Comparison of ENCODE assay signal across 9 cellular contexts in genomic region chr12:74890237-74890599, GRCh38.
A peak's percentile ranks its signal among the peaks of the same experiment; 100 is the strongest.
DNase-seq lines count a peak whose midpoint lies in the region; ATAC-seq, FAIRE-seq and TF ChIP-seq lines count a peak whose summit lies in the region.
"Had no signal": no experiment of that assay in that cellular context is flagged by ENCODE, and none has a peak within 500 bp of the region (broad histone marks: within the 10 kb centered on the region; RNA-seq: fewer than 3 reads in every experiment).

No MANE protein-coding gene starts in this region.

- H3K18ac ChIP-seq in H1 (ENCODE audit: extremely low read depth, low read length): no peak overlapping the region

- no peak overlapping the region for H3K14ac ChIP-seq in H1 (ENCODE audit: insufficient read length)

- H4K5ac ChIP-seq in H1 (ENCODE audit: insufficient read length, low read depth, low read length): no peak overlapping the region

- no peak overlapping the region for H2BK20ac ChIP-seq in H1 (ENCODE audit: low read length)

- H3K4ac ChIP-seq in H1 (replicated peaks; ENCODE audit: insufficient read length, low read depth, low read length): no peak overlapping the region

- H3K4me1 ChIP-seq in H1 (replicated peaks in 1 of 4; ENCODE audit: control insufficient read depth in 3 of 4, insufficient read depth in 4 of 4, low read length in 3 of 4) (peaks cover 0 to 4% (median 0%) of the 10 kb centered on the region in 4 experiments; a peak in 1 of 7 replicates), psoas muscle (no peaks in the 10 kb centered on the region), BE2C (no peaks in the 10 kb centered on the region)

- CTCF ChIA-PET in activated CD4-positive, alpha-beta T cell treated with anti-CD3 and anti-CD28 coated beads for 36 hours (lab: Charles Lee): no interaction called here
- CTCF ChIA-PET in H1 (lab: Charles Lee; ENCODE audit: partially characterized antibody): interaction anchor here (0.6 to 3.7 kb wide), 3 partner anchors 12 to 1202 kb away, joined by 3 to 17 read pairs (median 3); no protein-coding TSS in a partner anchor

- H3K9me3 ChIP-seq in H1 (ENCODE audit: insufficient read depth in 2 of 2, low read depth in 1 of 2, low read length in 1 of 2): no peaks in the 10 kb centered on the region
- H3K9me3 ChIP-seq in psoas muscle: no peaks in the 10 kb centered on the region
- H3K9me3 ChIP-seq in BE2C: no peaks in the 10 kb centered on the region

- H3K4me1 Mint-ChIP-seq in activated CD4-positive, alpha-beta T cell treated with anti-CD3 and anti-CD28 coated beads for 36 hours: peaks cover 29% of the 10 kb centered on the region
- H3K4me1 Mint-ChIP-seq in nephron progenitor cell: peaks cover 14% of the 10 kb centered on the region

- H3K27me3 Mint-ChIP-seq in activated CD4-positive, alpha-beta T cell treated with anti-CD3 and anti-CD28 coated beads for 36 hours: no peaks in the 10 kb centered on the region
- H3K27me3 Mint-ChIP-seq in nephron progenitor cell (ENCODE audit: low read depth, poor library complexity): no peaks in the 10 kb centered on the region

- no peak overlapping the region for H3K9ac ChIP-seq in H1 (replicated peaks in 1 of 4; ENCODE audit: extremely low read depth in 1 of 4, low read depth in 3 of 4, low read length in 3 of 4)

- no peak overlapping the region for H3K56ac ChIP-seq in H1 (replicated peaks; ENCODE audit: insufficient read length, low read depth, low read length)

- H3K36me3 Mint-ChIP-seq in activated CD4-positive, alpha-beta T cell treated with anti-CD3 and anti-CD28 coated beads for 36 hours (ENCODE audit: low read depth): no peaks in the 10 kb centered on the region
- no peaks in the 10 kb centered on the region for H3K36me3 Mint-ChIP-seq in nephron progenitor cell (ENCODE audit: low read depth)

- TF ChIP-seq POLR2A in NB4 (IDR thresholded peaks at IDR 0.05; ENCODE audit: extremely low read depth, insufficient read length) (no peak), H1 (IDR thresholded peaks at IDR 0.05; ENCODE audit: control extremely low read depth in 1 of 2, low read depth in 2 of 2, low read length in 2 of 2) (no peak)

- H3K4me2 ChIP-seq in H1 (ENCODE audit: insufficient read depth in 1 of 2, low read depth in 2 of 2, low read length in 2 of 2): no peak overlapping the region

- peak; percentile 13 for DNase-seq in activated CD4-positive, alpha-beta T cell treated with anti-CD3 and anti-CD28 coated beads for 36 hours
- DNase-seq in activated CD4-positive, alpha-beta T cell treated with anti-CD3 and anti-CD28 coated beads for 1 hour: no peak
- peak; percentile 8 for DNase-seq in NB4 (ENCODE audit: low read depth)
- DNase-seq in H1 (ENCODE audit: low read depth in 1 of 2, low spot score in 2 of 2): no peak
- DNase-seq in psoas muscle: no peak
- no peak for DNase-seq in BE2C
- no peak for DNase-seq in nephron progenitor cell
- DNase-seq: DND-41 had no signal

- peaks cover 0 to 1% (median 0%) of the 10 kb centered on the region in 4 experiments; a peak in 1 of 7 replicates for H3K27me3 ChIP-seq in H1 (replicated peaks in 1 of 4; ENCODE audit: control insufficient read depth in 3 of 4, extremely low read depth in 1 of 4, insufficient read depth in 3 of 4, low read length in 3 of 4)
- H3K27me3 ChIP-seq in psoas muscle (ENCODE audit: insufficient read depth in 3 of 3, low read length in 2 of 3): no peaks in the 10 kb centered on the region
- no peaks in the 10 kb centered on the region for H3K27me3 ChIP-seq in BE2C

- intact Hi-C loops in activated CD4-positive, alpha-beta T cell treated with anti-CD3 and anti-CD28 coated beads for 36 hours (cut with DNase I, micrococcal nuclease): no loop called here
- intact Hi-C loops in psoas muscle (cut with DNase I): no loop called here

- H2BK12ac ChIP-seq in H1 (ENCODE audit: low read depth, low read length): no peak overlapping the region

- H3K23ac ChIP-seq in H1 (ENCODE audit: insufficient read length): no peak overlapping the region

- H3K9me3 Mint-ChIP-seq in activated CD4-positive, alpha-beta T cell treated with anti-CD3 and anti-CD28 coated beads for 36 hours (ENCODE audit: low read depth): no peaks in the 10 kb centered on the region
- peaks cover 10% of the 10 kb centered on the region for H3K9me3 Mint-ChIP-seq in nephron progenitor cell

- no peak overlapping the region for H4K8ac ChIP-seq in H1 (ENCODE audit: extremely low read depth, insufficient read depth, low read length)

- TF ChIP-seq EP300 in H1 (IDR thresholded peaks at IDR 0.05; ENCODE audit: borderline replicate concordance in 1 of 2, low read depth in 2 of 2, low read length in 2 of 2): no peak

- ATAC-seq in activated CD4-positive, alpha-beta T cell treated with anti-CD3 and anti-CD28 coated beads for 36 hours: peak; percentile 97
- peak; percentile 96 for ATAC-seq in HG02610 (IDR thresholded peaks at IDR 0.05; ENCODE audit: unreplicated experiment)
- ATAC-seq in psoas muscle: peak; percentile 86 to 96 (median 94)

- no peak overlapping the region for H3K27ac Mint-ChIP-seq in activated CD4-positive, alpha-beta T cell treated with anti-CD3 and anti-CD28 coated beads for 36 hours
- no peak overlapping the region for H3K27ac Mint-ChIP-seq in nephron progenitor cell

- H3K79me2 ChIP-seq in H1 (ENCODE audit: control insufficient read depth in 1 of 2, insufficient read depth in 2 of 2, low read length in 2 of 2): no peaks in the 10 kb centered on the region

- no peaks in the 10 kb centered on the region for H3K23me2 ChIP-seq in H1 (ENCODE audit: low read depth, low read length)

- WGBS in H1 (ENCODE audit: extremely low coverage in 1 of 2, insufficient coverage in 1 of 2, insufficient read length in 1 of 2, insufficient replicate concordance in 2 of 2, low coverage in 1 of 2, low lambda C conversion rate in 2 of 2, missing lambda C conversion rate in 1 of 2), 2 experiments: 92% methylated on average over 4 of the region's 4 CpGs; no CpG with 5 or more reads in 1 of the 2 experiments
- 13 to 18% (median 14%) methylated on average over 4 of the region's 4 CpGs for WGBS in psoas muscle, 3 donors

- POLR2A ChIA-PET in activated CD4-positive, alpha-beta T cell treated with anti-CD3 and anti-CD28 coated beads for 36 hours (lab: Charles Lee): no interaction called here
- POLR2A ChIA-PET in H1 (lab: Charles Lee; ENCODE audit: partially characterized antibody): no interaction called here

- H3K4me3 ChIP-seq in NB4 (ENCODE audit: low read depth, low read length) (no peak overlapping the region), H1 (ENCODE audit: extremely low read depth in 1 of 4, insufficient read depth in 2 of 4, low read depth in 3 of 4, low read length in 4 of 4) (no peak overlapping the region), psoas muscle (no peak overlapping the region), BE2C (ENCODE audit: low read depth, low read length) (no peak overlapping the region)

- TF ChIP-seq RAD21 in H1 (IDR thresholded peaks at IDR 0.05 in 1 of 2, conservative IDR thresholded peaks at IDR 0.05 in 1 of 2; ENCODE audit: low read depth in 2 of 2, low read length in 2 of 2): no peak

- H2AFZ ChIP-seq in H1 (ENCODE audit: low read length): no peak overlapping the region

- H3K4me3 Mint-ChIP-seq in activated CD4-positive, alpha-beta T cell treated with anti-CD3 and anti-CD28 coated beads for 36 hours: no peak overlapping the region
- no peak overlapping the region for H3K4me3 Mint-ChIP-seq in nephron progenitor cell

- no peaks in the 10 kb centered on the region for H3K79me1 ChIP-seq in H1 (ENCODE audit: low read depth, low read length)

- no peak for FAIRE-seq in H1 (lab: Jason Lieb, UNC)

- H2BK15ac ChIP-seq in H1 (ENCODE audit: low read length): no peak overlapping the region

- H3K36me3 ChIP-seq in H1 (ENCODE audit: control insufficient read depth in 2 of 4, insufficient read depth in 4 of 4, low read length in 3 of 4) (no peaks in the 10 kb centered on the region), psoas muscle (ENCODE audit: insufficient read depth in 1 of 2, low read depth in 1 of 2) (no peaks in the 10 kb centered on the region), BE2C (no peaks in the 10 kb centered on the region)

- no peaks in the 10 kb centered on the region for H4K20me1 ChIP-seq in H1 (replicated peaks in 1 of 2; ENCODE audit: control insufficient read depth in 1 of 2, insufficient read depth in 2 of 2, low read length in 2 of 2)

- no peak overlapping the region for H2BK120ac ChIP-seq in H1 (replicated peaks; ENCODE audit: low read depth, low read length)

- TF ChIP-seq CTCF in NB4 (IDR thresholded peaks at IDR 0.05; ENCODE audit: low read depth, low read length): no peak
- no peak for TF ChIP-seq CTCF in H1 (IDR thresholded peaks at IDR 0.05; ENCODE audit: control extremely low read depth in 1 of 3, insufficient read depth in 1 of 3, low read depth in 1 of 3, low read length in 3 of 3)
- TF ChIP-seq CTCF in psoas muscle (IDR thresholded peaks at IDR 0.05): no peak
- no peak for TF ChIP-seq CTCF in BE2C (IDR thresholded peaks at IDR 0.05; ENCODE audit: low read depth, low read length)
- no peak for TF ChIP-seq CTCF in nephron progenitor cell (IDR thresholded peaks at IDR 0.05)

- no peak overlapping the region for H2BK5ac ChIP-seq in H1 (ENCODE audit: low read depth, low read length)

- H4K91ac ChIP-seq in H1 (replicated peaks; ENCODE audit: insufficient read length, low read length): no peak overlapping the region

- no peak overlapping the region for H2AK5ac ChIP-seq in H1 (ENCODE audit: low read depth, low read length)

- H3K27ac ChIP-seq in H1 (ENCODE audit: low read depth, low read length) (no peak overlapping the region), psoas muscle (no peak overlapping the region)

TF ChIP-seq in H1, 55 proteins besides CTCF, POLR2A, EP300 and RAD21:
- peak; percentile 69; the same call in 1 of the 2 replicates for TF ChIP-seq JUND (IDR thresholded peaks at IDR 0.05; ENCODE audit: low read length)
- no peak for TF ChIP-seq YY1 (IDR thresholded peaks at IDR 0.05; ENCODE audit: low read depth, low read length)

Comparison
In these comparisons a context has a peak if more than half of its experiments do, and no peak if none do; other contexts are left out.
1. DNase-seq: peak in activated CD4-positive, alpha-beta T cell treated with anti-CD3 and anti-CD28 coated beads for 36 hours (single experiment) and NB4 (single experiment); none in activated CD4-positive, alpha-beta T cell treated with anti-CD3 and anti-CD28 coated beads for 1 hour (single experiment), H1 (0 of 2), psoas muscle (0 of 2), BE2C (single experiment) and nephron progenitor cell (single experiment).
2. Peak in every context shown above with its lines, with median percentiles within 50 percentile points of each other: ATAC-seq.